8 cellular contexts compared by ENCODE assay signal in the genomic region with DNA sequence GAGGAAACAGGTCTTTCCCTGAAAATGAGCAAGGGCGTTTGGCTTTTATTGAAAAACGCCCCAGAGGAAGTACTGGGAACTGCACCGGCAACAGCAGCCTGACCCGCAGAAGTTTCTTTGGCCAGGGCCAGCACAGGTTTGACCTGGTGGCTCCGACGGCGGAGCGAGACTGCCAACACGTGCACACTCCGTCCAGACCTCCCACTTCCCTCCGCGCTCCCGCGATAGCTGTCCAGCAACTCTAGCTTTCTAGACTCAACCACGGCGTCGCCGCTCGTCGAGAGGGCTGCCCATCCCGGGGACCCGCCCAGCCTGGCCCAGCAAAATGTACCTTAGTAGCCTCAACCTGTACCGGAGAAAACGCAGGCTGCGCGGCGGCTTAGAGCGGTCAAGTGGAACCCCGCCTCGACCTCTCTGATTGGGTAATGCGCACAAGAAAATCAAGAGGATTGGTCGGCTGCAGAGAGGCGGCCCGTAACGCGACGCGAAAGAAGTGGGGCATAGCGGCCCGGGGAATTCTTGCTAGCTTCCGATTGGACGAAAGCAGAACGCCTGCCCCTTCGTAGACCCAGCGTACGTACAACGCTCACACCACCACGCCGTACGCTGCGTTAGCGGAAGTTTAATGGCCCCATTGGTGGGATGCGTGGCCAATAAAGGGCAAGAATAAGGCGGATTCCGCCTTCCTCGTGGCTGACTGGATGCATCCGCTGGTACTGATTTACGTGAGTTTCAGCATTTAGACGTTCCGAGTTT. TPM values are rescaled to one million over a fixed set of nuclear protein-coding genes. Genes with fewer than 3 reads are reported as not detected.
DNase-seq lines count a peak whose midpoint lies in the region; ATAC-seq, FAIRE-seq and TF ChIP-seq lines count a peak whose summit lies in the region.

A gene with protein sequence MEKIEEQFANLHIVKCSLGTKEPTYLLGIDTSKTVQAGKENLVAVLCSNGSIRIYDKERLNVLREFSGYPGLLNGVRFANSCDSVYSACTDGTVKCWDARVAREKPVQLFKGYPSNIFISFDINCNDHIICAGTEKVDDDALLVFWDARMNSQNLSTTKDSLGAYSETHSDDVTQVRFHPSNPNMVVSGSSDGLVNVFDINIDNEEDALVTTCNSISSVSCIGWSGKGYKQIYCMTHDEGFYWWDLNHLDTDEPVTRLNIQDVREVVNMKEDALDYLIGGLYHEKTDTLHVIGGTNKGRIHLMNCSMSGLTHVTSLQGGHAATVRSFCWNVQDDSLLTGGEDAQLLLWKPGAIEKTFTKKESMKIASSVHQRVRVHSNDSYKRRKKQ (minus strand): TSS at position 399 of the 756 bp plus-strand sequence. CDS start 41,929 bp downstream, outside the sequence.

- H3K4me3 ChIP-seq in prostate gland: peak within 1 kb of the TSS; percentile 49 to 53

- no peaks in the 10 kb centered on the region for H3K9me3 ChIP-seq in prostate gland

- peak; percentile 79 for TF ChIP-seq POLR2A in prostate gland (IDR thresholded peaks at IDR 0.05)

- no peaks in the 10 kb centered on the region for H3K36me3 ChIP-seq in prostate gland

- no peaks in the 10 kb centered on the region for H3K27me3 ChIP-seq in prostate gland (replicated peaks; ENCODE audit: insufficient read depth)

- peak; percentile 34 to 85 (median 71) for TF ChIP-seq CTCF in prostate gland (IDR thresholded peaks at IDR 0.05)

- DNase-seq in NCI-H187 (lab: John Stamatoyannopoulos, UW) (peak; percentile 98 to 100), T-helper 2 cell (peak; percentile 83 to 100 (median 95)), left ventricle myocardium superior (peak; percentile 96), prostate gland (ENCODE audit: low spot score) (peak; percentile 99), urothelium cell line (ENCODE audit: low spot score) (peak; percentile 100)

- H3K4me1 ChIP-seq in prostate gland (replicated peaks): peaks cover 2% of the 10 kb centered on the region

- intact Hi-C loops in left ventricle myocardium superior (cut with micrococcal nuclease): no loop called here
- intact Hi-C loops in prostate gland (cut with DNase I): loop anchor here (5.0 kb wide), 3 partner anchors 86 to 249 kb away; a partner anchor contains a TSS

- WGBS in prostate gland: under 1% methylated on average over 59 of the region's 60 CpGs

- ATAC-seq in GM18499 (IDR thresholded peaks at IDR 0.05; ENCODE audit: insufficient read depth, unreplicated experiment) (peak; percentile 63), HG02943 (IDR thresholded peaks at IDR 0.05; ENCODE audit: low read depth, unreplicated experiment) (peak; percentile 84), left ventricle myocardium superior (peak; percentile 98)

- peak within 1 kb of the TSS; percentile 96 for H3K27ac ChIP-seq in angular gyrus (ENCODE audit: low read depth, low read length)
- peak within 1 kb of the TSS; percentile 95 to 96 for H3K27ac ChIP-seq in prostate gland

- FAIRE-seq in urothelium cell line (lab: Jason Lieb, UNC): peak; percentile 99

RNA-seq across cellular contexts. Expression of the gene that starts here (rescaled TPM):
- total RNA-seq in left ventricle myocardium superior (6.5 TPM), prostate gland (1 to 10 TPM; 4.9 to 8.9 TPM)

Comparison
In these comparisons a context has a peak if more than half of its experiments do, and no peak if none do; other contexts are left out.
1. Peak in every context shown above with its lines: DNase-seq, ATAC-seq, H3K4me3 ChIP-seq and H3K27ac ChIP-seq.